Comparison of ENCODE assay signal across 17 cellular contexts in the genomic region with DNA sequence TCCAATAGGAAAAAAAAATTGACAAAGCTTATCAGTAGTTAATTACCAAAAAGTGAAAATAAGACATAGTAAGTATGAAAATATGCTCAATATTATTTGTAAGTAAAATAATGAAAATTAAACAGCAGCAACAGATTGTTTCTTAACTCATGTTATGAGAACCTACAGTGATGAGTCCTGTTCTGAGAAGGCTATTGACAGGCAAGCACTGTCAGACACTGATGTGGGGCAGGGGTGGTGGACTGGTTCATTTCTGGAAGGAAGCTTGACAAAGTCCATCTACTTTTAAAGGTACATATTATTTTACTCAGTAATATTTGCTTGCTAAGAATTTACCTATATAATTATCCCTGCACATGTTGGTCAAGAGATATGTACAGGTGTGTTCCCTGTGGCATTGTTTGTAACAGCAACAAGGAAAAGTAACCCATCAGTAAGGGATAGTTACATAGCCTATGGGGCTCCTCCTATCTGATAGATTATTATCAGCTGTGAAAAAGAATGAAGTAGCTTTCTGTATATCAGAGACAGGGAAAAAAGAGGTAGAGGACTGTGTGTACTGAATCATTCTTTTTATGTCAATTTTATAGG.
"Had no signal": no experiment of that assay in that cellular context is flagged by ENCODE, and none has a peak within 500 bp of the region (broad histone marks: within the 10 kb centered on the region; RNA-seq: fewer than 3 reads in every experiment).

No MANE protein-coding gene starts in this region.

- H3K4me3 Mint-ChIP-seq: natural killer cell; stimulated activated naive CD8-positive, alpha-beta T cell treated with anti-CD3 and anti-CD28 coated beads, Interleukin-15, Interleukin-2, amounts not matched to agents 100 ng/mL and 50 ng/mL, for 24 hours had no signal

- H3K36me3 Mint-ChIP-seq: natural killer cell, T-cell had no signal

- H3K27me3 ChIP-seq: colonic mucosa, spleen, testis had no signal

- H3K4me1 ChIP-seq: colonic mucosa, testis had no signal

- ATAC-seq: mucosa of descending colon, natural killer cell, right cardiac atrium, T-cell had no signal

- H3K36me3 ChIP-seq: colonic mucosa, spleen had no signal

- H3K9me3 ChIP-seq: colonic mucosa, mucosa of descending colon, spleen, testis had no signal

- DNase-seq: activated CD4-positive, CD25-positive, alpha-beta regulatory T cell; activated naive CD4-positive, alpha-beta T cell treated with Interleukin-2 at 50 U/mL for 16 hours; caudate nucleus; colonic mucosa; effector CD4-positive, alpha-beta T cell; foreskin melanocyte; head of caudate nucleus; mammary epithelial cell; mucosa of descending colon; natural killer cell; nucleus accumbens; right cardiac atrium; spleen; stimulated activated CD4-positive, alpha-beta T cell treated with anti-CD3 and anti-CD28 coated beads, Interleukin-1b, Interleukin-23, amount 100 ng/mL, for 48 hours; T-cell; testis had no signal

- H3K27ac Mint-ChIP-seq: natural killer cell; stimulated activated naive CD8-positive, alpha-beta T cell treated with anti-CD3 and anti-CD28 coated beads, Interleukin-15, Interleukin-2, amounts not matched to agents 100 ng/mL and 50 ng/mL, for 24 hours; T-cell had no signal

- H3K9me3 Mint-ChIP-seq: natural killer cell; stimulated activated naive CD8-positive, alpha-beta T cell treated with anti-CD3 and anti-CD28 coated beads, Interleukin-15, Interleukin-2, amounts not matched to agents 100 ng/mL and 50 ng/mL, for 24 hours; T-cell had no signal

- H3K27ac ChIP-seq: colonic mucosa, testis had no signal

- H3K27me3 Mint-ChIP-seq: stimulated activated naive CD8-positive, alpha-beta T cell treated with anti-CD3 and anti-CD28 coated beads, Interleukin-15, Interleukin-2, amounts not matched to agents 100 ng/mL and 50 ng/mL, for 24 hours; T-cell had no signal

- H3K4me3 ChIP-seq: colonic mucosa, mucosa of descending colon, spleen, testis had no signal
